1 cellular context compared by ENCODE assay signal in genomic region chr7:77416621-77417371, GRCh38.
TF ChIP-seq lines count a peak whose summit lies in the region.

No MANE protein-coding gene starts in this region.

TF ChIP-seq in GM23338, 12 proteins besides CTCF, POLR2A, EP300 and RAD21 (continued from another document):
- TF ChIP-seq ZNF462 (CRISPR knock-in tag; IDR thresholded peaks at IDR 0.05), result no peak
- TF ChIP-seq ZNF331 (CRISPR knock-in tag; IDR thresholded peaks at IDR 0.05; ENCODE audit: low read depth), result no peak
- no peak for TF ChIP-seq CREB1 (CRISPR knock-in tag; IDR thresholded peaks at IDR 0.05; ENCODE audit: low read depth)
- no peak for TF ChIP-seq POLR2AphosphoS5 (IDR thresholded peaks at IDR 0.05; ENCODE audit: low read depth)
